ENCODE assay signal across 10 cellular contexts in the genomic region with DNA sequence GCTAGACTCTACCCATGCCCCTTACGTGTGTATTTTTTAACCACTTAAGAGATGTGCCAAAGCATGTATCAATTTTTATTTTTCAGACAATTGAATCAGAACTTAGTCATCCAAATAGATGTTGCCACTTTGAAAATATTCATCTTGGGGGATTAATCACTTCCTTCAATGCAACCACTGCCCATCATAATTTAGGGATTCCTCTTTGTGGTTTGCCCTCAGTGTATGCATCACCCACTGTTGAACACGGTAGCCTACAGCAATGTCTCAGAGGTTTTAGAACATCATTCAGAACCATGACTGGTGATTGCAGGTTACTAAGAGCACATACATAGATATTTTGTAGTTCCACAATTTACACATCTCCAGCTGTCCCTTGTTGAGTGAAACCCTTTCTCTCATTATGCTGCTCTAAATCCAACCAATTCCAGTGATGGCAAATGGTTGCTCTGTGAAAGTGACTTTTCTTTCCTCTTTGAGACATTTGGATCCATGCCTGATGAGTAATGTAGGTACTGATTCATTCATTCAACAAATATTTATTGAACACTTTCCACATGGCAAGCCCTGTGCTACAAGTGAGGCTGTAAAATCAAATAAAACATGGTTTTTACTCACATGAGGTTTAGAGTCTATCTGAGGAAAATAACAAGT.
DNase-seq lines count a peak whose midpoint lies in the region; ATAC-seq and TF ChIP-seq lines count a peak whose summit lies in the region.
"Had no signal": no experiment of that assay in that cellular context is flagged by ENCODE, and none has a peak within 500 bp of the region (broad histone marks: within the 10 kb centered on the region; RNA-seq: fewer than 3 reads in every experiment).

No MANE protein-coding gene starts in this region.

- H3K27me3 ChIP-seq in body of pancreas = no peaks in the 10 kb centered on the region
- H3K27me3 ChIP-seq in mesenchymal stem cell (ENCODE audit: control insufficient read depth in 1 of 2, insufficient read depth in 1 of 2, low read length in 2 of 2) = no peaks in the 10 kb centered on the region
- H3K27me3 ChIP-seq in aorta (ENCODE audit: control insufficient read depth in 1 of 2, insufficient read depth in 2 of 2, low read length in 1 of 2) = no peaks in the 10 kb centered on the region

- peak overlapping the region in 2 of 4 donors; percentile 32 to 57 for H3K27ac ChIP-seq in body of pancreas
- peak overlapping the region; percentile 85 for H3K27ac ChIP-seq in mesenchymal stem cell (ENCODE audit: low read length, poor library complexity, severe bottlenecking)
- H3K27ac ChIP-seq in aorta (ENCODE audit: low read depth in 1 of 2, low read length in 2 of 2) = no peak overlapping the region

- no peak overlapping the region for H3K4me2 ChIP-seq in mesenchymal stem cell (ENCODE audit: low read length, poor library complexity, severe bottlenecking)

- H4K8ac ChIP-seq in mesenchymal stem cell (ENCODE audit: low read length) = no peak overlapping the region

- no peak overlapping the region for H3K23ac ChIP-seq in mesenchymal stem cell (ENCODE audit: low read length in 2 of 2)

- H3K9me3 ChIP-seq in body of pancreas (no peaks in the 10 kb centered on the region), mesenchymal stem cell (ENCODE audit: control insufficient read depth, low read length) (no peaks in the 10 kb centered on the region), aorta (ENCODE audit: control insufficient read depth, low read length) (no peaks in the 10 kb centered on the region)

- H3K9ac ChIP-seq in mesenchymal stem cell (ENCODE audit: low read length) = peak overlapping the region; percentile 80

- no peak overlapping the region for H2BK5ac ChIP-seq in mesenchymal stem cell (ENCODE audit: low read depth, low read length, poor library complexity, severe bottlenecking)

- H3K36me3 ChIP-seq in body of pancreas (replicated peaks in 1 of 2; ENCODE audit: insufficient read depth in 1 of 2, low read depth in 2 of 2) (no peaks in the 10 kb centered on the region), mesenchymal stem cell (ENCODE audit: control insufficient read depth in 1 of 2, insufficient read depth in 2 of 2, low read depth in 1 of 2, low read length in 2 of 2) (no peaks in the 10 kb centered on the region), aorta (ENCODE audit: control insufficient read depth in 1 of 2, insufficient read depth in 2 of 2, low read length in 1 of 2) (no peaks in the 10 kb centered on the region)

- H2BK12ac ChIP-seq in mesenchymal stem cell (ENCODE audit: low read length in 2 of 2) = peak overlapping the region; percentile 34 to 79

- DNase-seq in AG20443 (ENCODE audit: low spot score) (peak; percentile 41), HT-29 (ENCODE audit: low spot score) (peak; percentile 87), body of pancreas (peak in 1 of 4 donors; percentile 35), mesenchymal stem cell (peak; percentile 87), aorta (no peak), GM19238 (ENCODE audit: insufficient read length, low spot score) (no peak), NCI-H524 (lab: John Stamatoyannopoulos, UW) (no peak)
- DNase-seq in activated T-helper 1 cell treated with anti-CD3 and anti-CD28 coated beads, Interleukin-12 subunit alpha, Interleukin-12 subunit beta, Interleukin-2, Interleukin-4 antibody, amounts not matched to agents 30 ng/mL and 10 ng/mL and 1 ng/mL, durations not matched to agents 14 hours and 24 hours and 36 hours (ENCODE audit: low spot score) = no peak
- DNase-seq: T-helper 2 cell had no signal

- no peak overlapping the region for H3K27ac Mint-ChIP-seq in activated T-helper 1 cell treated with anti-CD3 and anti-CD28 coated beads, Interleukin-12 subunit alpha, Interleukin-12 subunit beta, Interleukin-2, Interleukin-4 antibody, amounts not matched to agents 30 ng/mL and 10 ng/mL and 1 ng/mL, durations not matched to agents 14 hours and 24 hours and 36 hours

- H3K4ac ChIP-seq in mesenchymal stem cell (ENCODE audit: low read depth in 1 of 2, low read length in 2 of 2) = no peak overlapping the region

- H2BK120ac ChIP-seq in mesenchymal stem cell (ENCODE audit: low read depth, low read length) = no peak overlapping the region

- H3K4me1 ChIP-seq in body of pancreas (no peaks in the 10 kb centered on the region), mesenchymal stem cell (ENCODE audit: control insufficient read depth, insufficient read depth, low read depth, low read length) (peaks cover 9% of the 10 kb centered on the region), aorta (ENCODE audit: control insufficient read depth in 1 of 2, insufficient read depth in 2 of 2, low read length in 2 of 2) (peaks cover 5 to 6% of the 10 kb centered on the region in 2 donors)

- no peak overlapping the region for H2AFZ ChIP-seq in mesenchymal stem cell (ENCODE audit: low read depth, low read length)

- peak; percentile 67 for ATAC-seq in body of pancreas
- ATAC-seq in aorta (ENCODE audit: low FRiP score) = no peak

- no peaks in the 10 kb centered on the region for H3K9me3 Mint-ChIP-seq in activated T-helper 1 cell treated with anti-CD3 and anti-CD28 coated beads, Interleukin-12 subunit alpha, Interleukin-12 subunit beta, Interleukin-2, Interleukin-4 antibody, amounts not matched to agents 30 ng/mL and 10 ng/mL and 1 ng/mL, durations not matched to agents 14 hours and 24 hours and 36 hours
- H3K9me3 Mint-ChIP-seq: central memory CD8-positive, alpha-beta T cell had no signal

- H2BK15ac ChIP-seq in mesenchymal stem cell (ENCODE audit: low read depth, poor library complexity, severe bottlenecking) = no peak overlapping the region

- intact Hi-C loops in body of pancreas (cut with DNase I) (no loop called here), aorta (cut with DNase I) (loop anchor here in 1 of 2 donors (5.0 kb wide), 3 partner anchors 49 to 124 kb away; no protein-coding TSS in a partner anchor)
- intact Hi-C loops in activated T-helper 1 cell treated with anti-CD3 and anti-CD28 coated beads, Interleukin-12 subunit alpha, Interleukin-12 subunit beta, Interleukin-2, Interleukin-4 antibody, amounts not matched to agents 30 ng/mL and 10 ng/mL and 1 ng/mL, durations not matched to agents 14 hours and 24 hours and 36 hours (cut with micrococcal nuclease) = loop anchor here (1.0 kb wide), 1 partner anchor 9 kb away; no protein-coding TSS in a partner anchor

- H2AK5ac ChIP-seq in mesenchymal stem cell (ENCODE audit: low read length, severe bottlenecking) = peak overlapping the region; percentile 38

- TF ChIP-seq CTCF in body of pancreas (IDR thresholded peaks at IDR 0.05) = no peak

- no peak overlapping the region for H3K4me3 Mint-ChIP-seq in activated T-helper 1 cell treated with anti-CD3 and anti-CD28 coated beads, Interleukin-12 subunit alpha, Interleukin-12 subunit beta, Interleukin-2, Interleukin-4 antibody, amounts not matched to agents 30 ng/mL and 10 ng/mL and 1 ng/mL, durations not matched to agents 14 hours and 24 hours and 36 hours
- H3K4me3 Mint-ChIP-seq: central memory CD8-positive, alpha-beta T cell had no signal

- peaks cover 3% of the 10 kb centered on the region for H3K27me3 Mint-ChIP-seq in activated T-helper 1 cell treated with anti-CD3 and anti-CD28 coated beads, Interleukin-12 subunit alpha, Interleukin-12 subunit beta, Interleukin-2, Interleukin-4 antibody, amounts not matched to agents 30 ng/mL and 10 ng/mL and 1 ng/mL, durations not matched to agents 14 hours and 24 hours and 36 hours (ENCODE audit: insufficient read depth)

- no peak overlapping the region for H4K91ac ChIP-seq in mesenchymal stem cell (ENCODE audit: low read length)

- no peaks in the 10 kb centered on the region for H3K36me3 Mint-ChIP-seq in activated T-helper 1 cell treated with anti-CD3 and anti-CD28 coated beads, Interleukin-12 subunit alpha, Interleukin-12 subunit beta, Interleukin-2, Interleukin-4 antibody, amounts not matched to agents 30 ng/mL and 10 ng/mL and 1 ng/mL, durations not matched to agents 14 hours and 24 hours and 36 hours (ENCODE audit: low read depth)

- WGBS in body of pancreas, 2 donors = 72 to 89% methylated on average over 2 of the region's 2 CpGs
- WGBS in mesenchymal stem cell = 6% methylated on average over 2 of the region's 2 CpGs
- 58 to 82% methylated on average over 2 of the region's 2 CpGs for WGBS in aorta, 2 donors

- H3K14ac ChIP-seq in mesenchymal stem cell (ENCODE audit: low read length in 2 of 2) = no peak overlapping the region

- no peak for TF ChIP-seq POLR2A in body of pancreas (IDR thresholded peaks at IDR 0.05)

- no peak overlapping the region for H3K18ac ChIP-seq in mesenchymal stem cell (ENCODE audit: low read depth in 1 of 2, low read length in 2 of 2)

- no peak overlapping the region for H3K4me3 ChIP-seq in body of pancreas
- H3K4me3 ChIP-seq in mesenchymal stem cell (ENCODE audit: insufficient read depth in 1 of 2, low read depth in 1 of 2, low read length in 2 of 2) = no peak overlapping the region
- H3K4me3 ChIP-seq in aorta (ENCODE audit: low read length in 2 of 2) = no peak overlapping the region

- H3K79me1 ChIP-seq in mesenchymal stem cell (replicated peaks; ENCODE audit: low read length, poor library complexity, severe bottlenecking) = no peaks in the 10 kb centered on the region

- no peaks in the 10 kb centered on the region for H3K4me1 Mint-ChIP-seq in activated T-helper 1 cell treated with anti-CD3 and anti-CD28 coated beads, Interleukin-12 subunit alpha, Interleukin-12 subunit beta, Interleukin-2, Interleukin-4 antibody, amounts not matched to agents 30 ng/mL and 10 ng/mL and 1 ng/mL, durations not matched to agents 14 hours and 24 hours and 36 hours (ENCODE audit: low read depth)
- H3K4me1 Mint-ChIP-seq: central memory CD8-positive, alpha-beta T cell had no signal

Comparison
In these comparisons a context has a peak if more than half of its experiments do, and no peak if none do; other contexts are left out.
1. DNase-seq: peak in AG20443 (single experiment), HT-29 (single experiment) and mesenchymal stem cell (single experiment); none in aorta (0 of 2), GM19238 (single experiment), activated T-helper 1 cell treated with anti-CD3 and anti-CD28 coated beads, Interleukin-12 subunit alpha, Interleukin-12 subunit beta, Interleukin-2, Interleukin-4 antibody, amounts not matched to agents 30 ng/mL and 10 ng/mL and 1 ng/mL, durations not matched to agents 14 hours and 24 hours and 36 hours (single experiment) and NCI-H524 (0 of 2).